Comparison of ENCODE assay signal across 19 cellular contexts in genomic region chr5:107224272-107224671, GRCh38.
"Had no signal": no experiment of that assay in that cellular context is flagged by ENCODE, and none has a peak within 500 bp of the region (broad histone marks: within the 10 kb centered on the region; RNA-seq: fewer than 3 reads in every experiment).

No MANE protein-coding gene starts in this region.

- H3K4me1 ChIP-seq: neural progenitor cell, right lobe of liver, testis, tibial nerve, upper lobe of right lung, vagina had no signal

- DNase-seq: effector CD4-positive, alpha-beta T cell; endodermal cell; erythroblast; natural killer cell; nucleus accumbens; ovary; right lobe of liver; stimulated activated CD4-positive, alpha-beta T cell treated with anti-CD3 and anti-CD28 coated beads, Interleukin-2, amount 100 ng/mL, for 24 hours; stimulated activated CD4-positive, alpha-beta T cell treated with anti-CD3 and anti-CD28 coated beads, Interleukin-4, amount 100 ng/mL, for 4 hours; stimulated activated naive B cell treated with anti-CD40 and anti-IgM and Interleukin-4, amounts not matched to agents 10 μg/mL and 1 μg/mL and 100 μg/mL, for 72 hours; stimulated activated naive CD8-positive, alpha-beta T cell treated with anti-CD3 and anti-CD28 coated beads, Interleukin-15, amount 100 ng/mL, for 72 hours; testis; upper lobe of right lung had no signal

- H3K27me3 ChIP-seq: neural progenitor cell, ovary, right lobe of liver, testis, tibial nerve, upper lobe of right lung, vagina had no signal

- FAIRE-seq: endothelial cell of umbilical vein, keratinocyte had no signal

- ATAC-seq: natural killer cell; right lobe of liver; stimulated activated naive B cell treated with anti-CD40 and anti-IgM and Interleukin-4, amounts not matched to agents 10 μg/mL and 1 μg/mL and 100 μg/mL, for 72 hours; stimulated activated naive CD8-positive, alpha-beta T cell treated with anti-CD3 and anti-CD28 coated beads, Interleukin-15, amount 100 ng/mL, for 72 hours; upper lobe of right lung had no signal

- H3K9me3 ChIP-seq: ovary, right lobe of liver, testis, tibial nerve, upper lobe of right lung, vagina had no signal

- H3K4me3 ChIP-seq: coronary artery, neural progenitor cell, ovary, right lobe of liver, testis, tibial nerve, upper lobe of right lung, vagina had no signal

- H3K36me3 ChIP-seq: neural progenitor cell, ovary, right lobe of liver, tibial nerve, upper lobe of right lung, vagina had no signal

- H3K4me2 ChIP-seq: neural progenitor cell had no signal

- H3K27ac ChIP-seq: coronary artery, neural progenitor cell, ovary, right lobe of liver, testis, tibial nerve, upper lobe of right lung, vagina had no signal

- H2AFZ ChIP-seq: neural progenitor cell had no signal

- H3K9ac ChIP-seq: neural progenitor cell had no signal
